In the genomic region with DNA sequence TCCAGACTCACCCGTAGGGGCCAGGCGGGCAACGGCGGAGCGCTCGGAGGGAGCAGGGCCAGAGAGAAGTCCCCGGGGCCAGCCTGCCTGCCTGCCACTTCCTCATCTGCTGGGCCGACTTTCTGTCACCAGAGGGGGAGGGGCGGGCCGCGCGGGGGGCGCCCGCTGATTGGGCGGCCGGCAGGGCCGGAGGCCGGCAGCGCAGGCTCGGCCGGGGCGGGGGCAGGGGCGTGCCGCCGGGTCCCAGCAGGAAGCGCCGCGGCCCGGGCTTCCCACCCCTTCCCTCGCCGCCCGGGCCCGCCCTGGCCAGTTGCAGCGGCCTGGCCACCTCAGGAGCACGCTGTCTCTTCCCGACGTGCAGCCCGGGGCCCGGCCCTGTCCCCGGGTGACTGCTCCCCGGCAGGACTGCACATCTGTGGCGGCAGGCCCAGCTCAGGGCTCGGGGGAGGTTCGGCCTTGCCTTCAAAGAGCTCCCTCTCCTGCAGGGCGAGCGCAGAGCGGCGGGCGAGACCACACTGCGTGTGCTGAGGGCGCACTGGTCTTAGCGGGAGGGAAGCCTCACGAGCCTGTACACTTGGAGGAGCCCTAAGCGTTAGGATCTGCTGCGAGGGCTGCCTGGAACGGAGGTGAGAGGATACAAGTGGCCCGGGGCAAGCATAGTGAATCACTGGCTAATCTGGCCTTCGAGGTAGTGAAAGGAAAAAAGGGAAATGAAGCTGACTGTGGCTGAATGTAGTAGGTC, we compare ENCODE assay signal across 1 cellular context.
TF ChIP-seq lines count a peak whose summit lies in the region.

A gene (minus strand): TSS at position 108 of the 742 bp plus-strand sequence. CDS start 2,402 bp downstream, outside the sequence.

TF ChIP-seq in K562, 482 proteins besides CTCF, POLR2A, EP300 and RAD21 (continued from another document and continues in another):
- TF ChIP-seq, protein P1, sequence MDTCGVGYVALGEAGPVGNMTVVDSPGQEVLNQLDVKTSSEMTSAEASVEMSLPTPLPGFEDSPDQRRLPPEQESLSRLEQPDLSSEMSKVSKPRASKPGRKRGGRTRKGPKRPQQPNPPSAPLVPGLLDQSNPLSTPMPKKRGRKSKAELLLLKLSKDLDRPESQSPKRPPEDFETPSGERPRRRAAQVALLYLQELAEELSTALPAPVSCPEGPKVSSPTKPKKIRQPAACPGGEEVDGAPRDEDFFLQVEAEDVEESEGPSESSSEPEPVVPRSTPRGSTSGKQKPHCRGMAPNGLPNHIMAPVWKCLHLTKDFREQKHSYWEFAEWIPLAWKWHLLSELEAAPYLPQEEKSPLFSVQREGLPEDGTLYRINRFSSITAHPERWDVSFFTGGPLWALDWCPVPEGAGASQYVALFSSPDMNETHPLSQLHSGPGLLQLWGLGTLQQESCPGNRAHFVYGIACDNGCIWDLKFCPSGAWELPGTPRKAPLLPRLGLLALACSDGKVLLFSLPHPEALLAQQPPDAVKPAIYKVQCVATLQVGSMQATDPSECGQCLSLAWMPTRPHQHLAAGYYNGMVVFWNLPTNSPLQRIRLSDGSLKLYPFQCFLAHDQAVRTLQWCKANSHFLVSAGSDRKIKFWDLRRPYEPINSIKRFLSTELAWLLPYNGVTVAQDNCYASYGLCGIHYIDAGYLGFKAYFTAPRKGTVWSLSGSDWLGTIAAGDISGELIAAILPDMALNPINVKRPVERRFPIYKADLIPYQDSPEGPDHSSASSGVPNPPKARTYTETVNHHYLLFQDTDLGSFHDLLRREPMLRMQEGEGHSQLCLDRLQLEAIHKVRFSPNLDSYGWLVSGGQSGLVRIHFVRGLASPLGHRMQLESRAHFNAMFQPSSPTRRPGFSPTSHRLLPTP (IDR thresholded peaks at IDR 0.05; ENCODE audit: borderline replicate concordance, extremely low read depth, insufficient read length) = no peak
- TF ChIP-seq TRIM28 (IDR thresholded peaks at IDR 0.05) (peak; percentile 63), OTX1 (CRISPR knock-in tag; IDR thresholded peaks at IDR 0.05) (peak; percentile 95), ZNF282 (CRISPR knock-in tag; IDR thresholded peaks at IDR 0.05) (0 out of 2 replicates have a peak, but pooled peaks have one; percentile 30), KDM1A (IDR thresholded peaks at IDR 0.05) (peak; percentile 58 to 75), CHD1 (IDR thresholded peaks at IDR 0.05; ENCODE audit: low read length) (peak; percentile 71), CBFB (CRISPR knock-in tag; IDR thresholded peaks at IDR 0.05) (peak; percentile 75; the same call in 1 of the 2 replicates), ZNF79 (CRISPR knock-in tag; IDR thresholded peaks at IDR 0.05; ENCODE audit: low read depth) (no peak), RB1 (IDR thresholded peaks at IDR 0.05; ENCODE audit: low read depth) (peak; percentile 81; the same call in 1 of the 2 replicates), ZNF76 (CRISPR knock-in tag; IDR thresholded peaks at IDR 0.05; ENCODE audit: borderline replicate concordance) (peak; percentile 90; the same call in 1 of the 2 replicates), DPF2 (IDR thresholded peaks at IDR 0.05) (peak; percentile 62), TEAD1 (CRISPR knock-in tag; IDR thresholded peaks at IDR 0.05) (peak; percentile 77 to 90), EGR1 (conservative IDR thresholded peaks at IDR 0.05) (no peak), SRSF7 (optimal IDR thresholded peaks at IDR 0.05; ENCODE audit: low read depth, low read length) (no peak), ESRRA (IDR thresholded peaks at IDR 0.05; ENCODE audit: borderline replicate concordance, low read depth) (peak; percentile 48; the same call in 1 of the 2 replicates), ZNF77 (CRISPR knock-in tag; IDR thresholded peaks at IDR 0.05) (no peak), KDM5B (IDR thresholded peaks at IDR 0.05; ENCODE audit: insufficient replicate concordance, low read depth, low read length) (peak; percentile 86), RNF2 (IDR thresholded peaks at IDR 0.05) (peak; percentile 89), TCF7L2 (IDR thresholded peaks at IDR 0.05; ENCODE audit: low read depth, low read length) (peak; percentile 46; the same call in 1 of the 2 replicates)
- TF ChIP-seq, protein P2, sequence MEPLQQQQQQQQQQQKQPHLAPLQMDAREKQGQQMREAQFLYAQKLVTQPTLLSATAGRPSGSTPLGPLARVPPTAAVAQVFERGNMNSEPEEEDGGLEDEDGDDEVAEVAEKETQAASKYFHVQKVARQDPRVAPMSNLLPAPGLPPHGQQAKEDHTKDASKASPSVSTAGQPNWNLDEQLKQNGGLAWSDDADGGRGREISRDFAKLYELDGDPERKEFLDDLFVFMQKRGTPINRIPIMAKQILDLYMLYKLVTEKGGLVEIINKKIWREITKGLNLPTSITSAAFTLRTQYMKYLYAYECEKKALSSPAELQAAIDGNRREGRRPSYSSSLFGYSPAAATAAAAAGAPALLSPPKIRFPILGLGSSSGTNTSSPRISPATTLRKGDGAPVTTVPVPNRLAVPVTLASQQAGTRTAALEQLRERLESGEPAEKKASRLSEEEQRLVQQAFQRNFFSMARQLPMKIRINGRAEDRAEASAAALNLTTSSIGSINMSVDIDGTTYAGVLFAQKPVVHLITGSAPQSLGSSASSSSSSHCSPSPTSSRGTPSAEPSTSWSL (CRISPR knock-in tag; IDR thresholded peaks at IDR 0.05; ENCODE audit: borderline replicate concordance) = peak; percentile 90; the same call in 1 of the 2 replicates
- TF ChIP-seq, protein P3, sequence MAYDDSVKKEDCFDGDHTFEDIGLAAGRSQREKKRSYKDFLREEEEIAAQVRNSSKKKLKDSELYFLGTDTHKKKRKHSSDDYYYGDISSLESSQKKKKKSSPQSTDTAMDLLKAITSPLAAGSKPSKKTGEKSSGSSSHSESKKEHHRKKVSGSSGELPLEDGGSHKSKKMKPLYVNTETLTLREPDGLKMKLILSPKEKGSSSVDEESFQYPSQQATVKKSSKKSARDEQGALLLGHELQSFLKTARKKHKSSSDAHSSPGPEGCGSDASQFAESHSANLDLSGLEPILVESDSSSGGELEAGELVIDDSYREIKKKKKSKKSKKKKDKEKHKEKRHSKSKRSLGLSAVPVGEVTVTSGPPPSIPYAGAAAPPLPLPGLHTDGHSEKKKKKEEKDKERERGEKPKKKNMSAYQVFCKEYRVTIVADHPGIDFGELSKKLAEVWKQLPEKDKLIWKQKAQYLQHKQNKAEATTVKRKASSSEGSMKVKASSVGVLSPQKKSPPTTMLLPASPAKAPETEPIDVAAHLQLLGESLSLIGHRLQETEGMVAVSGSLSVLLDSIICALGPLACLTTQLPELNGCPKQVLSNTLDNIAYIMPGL (CRISPR knock-in tag; IDR thresholded peaks at IDR 0.05) = peak; percentile 83; the same call in 1 of the 2 replicates
- TF ChIP-seq, protein P4, sequence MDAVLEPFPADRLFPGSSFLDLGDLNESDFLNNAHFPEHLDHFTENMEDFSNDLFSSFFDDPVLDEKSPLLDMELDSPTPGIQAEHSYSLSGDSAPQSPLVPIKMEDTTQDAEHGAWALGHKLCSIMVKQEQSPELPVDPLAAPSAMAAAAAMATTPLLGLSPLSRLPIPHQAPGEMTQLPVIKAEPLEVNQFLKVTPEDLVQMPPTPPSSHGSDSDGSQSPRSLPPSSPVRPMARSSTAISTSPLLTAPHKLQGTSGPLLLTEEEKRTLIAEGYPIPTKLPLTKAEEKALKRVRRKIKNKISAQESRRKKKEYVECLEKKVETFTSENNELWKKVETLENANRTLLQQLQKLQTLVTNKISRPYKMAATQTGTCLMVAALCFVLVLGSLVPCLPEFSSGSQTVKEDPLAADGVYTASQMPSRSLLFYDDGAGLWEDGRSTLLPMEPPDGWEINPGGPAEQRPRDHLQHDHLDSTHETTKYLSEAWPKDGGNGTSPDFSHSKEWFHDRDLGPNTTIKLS (IDR thresholded peaks at IDR 0.05; ENCODE audit: borderline replicate concordance, low read depth) = peak; percentile 74; the same call in 1 of the 2 replicates
- TF ChIP-seq, protein P5, sequence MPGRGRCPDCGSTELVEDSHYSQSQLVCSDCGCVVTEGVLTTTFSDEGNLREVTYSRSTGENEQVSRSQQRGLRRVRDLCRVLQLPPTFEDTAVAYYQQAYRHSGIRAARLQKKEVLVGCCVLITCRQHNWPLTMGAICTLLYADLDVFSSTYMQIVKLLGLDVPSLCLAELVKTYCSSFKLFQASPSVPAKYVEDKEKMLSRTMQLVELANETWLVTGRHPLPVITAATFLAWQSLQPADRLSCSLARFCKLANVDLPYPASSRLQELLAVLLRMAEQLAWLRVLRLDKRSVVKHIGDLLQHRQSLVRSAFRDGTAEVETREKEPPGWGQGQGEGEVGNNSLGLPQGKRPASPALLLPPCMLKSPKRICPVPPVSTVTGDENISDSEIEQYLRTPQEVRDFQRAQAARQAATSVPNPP (IDR thresholded peaks at IDR 0.05; ENCODE audit: borderline replicate concordance, insufficient read depth, insufficient read length) = no peak
- TF ChIP-seq, protein P6, sequence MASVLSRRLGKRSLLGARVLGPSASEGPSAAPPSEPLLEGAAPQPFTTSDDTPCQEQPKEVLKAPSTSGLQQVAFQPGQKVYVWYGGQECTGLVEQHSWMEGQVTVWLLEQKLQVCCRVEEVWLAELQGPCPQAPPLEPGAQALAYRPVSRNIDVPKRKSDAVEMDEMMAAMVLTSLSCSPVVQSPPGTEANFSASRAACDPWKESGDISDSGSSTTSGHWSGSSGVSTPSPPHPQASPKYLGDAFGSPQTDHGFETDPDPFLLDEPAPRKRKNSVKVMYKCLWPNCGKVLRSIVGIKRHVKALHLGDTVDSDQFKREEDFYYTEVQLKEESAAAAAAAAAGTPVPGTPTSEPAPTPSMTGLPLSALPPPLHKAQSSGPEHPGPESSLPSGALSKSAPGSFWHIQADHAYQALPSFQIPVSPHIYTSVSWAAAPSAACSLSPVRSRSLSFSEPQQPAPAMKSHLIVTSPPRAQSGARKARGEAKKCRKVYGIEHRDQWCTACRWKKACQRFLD (CRISPR knock-in tag; IDR thresholded peaks at IDR 0.05) = peak; percentile 70; the same call in 1 of the 2 replicates
- TF ChIP-seq, protein P7, sequence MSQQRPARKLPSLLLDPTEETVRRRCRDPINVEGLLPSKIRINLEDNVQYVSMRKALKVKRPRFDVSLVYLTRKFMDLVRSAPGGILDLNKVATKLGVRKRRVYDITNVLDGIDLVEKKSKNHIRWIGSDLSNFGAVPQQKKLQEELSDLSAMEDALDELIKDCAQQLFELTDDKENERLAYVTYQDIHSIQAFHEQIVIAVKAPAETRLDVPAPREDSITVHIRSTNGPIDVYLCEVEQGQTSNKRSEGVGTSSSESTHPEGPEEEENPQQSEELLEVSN (IDR thresholded peaks at IDR 0.05; ENCODE audit: borderline replicate concordance in 1 of 2, extremely low read depth in 1 of 2, insufficient read depth in 1 of 2, insufficient read length in 1 of 2, low read depth in 1 of 2, low read length in 1 of 2, poor library complexity in 1 of 2, severe bottlenecking in 1 of 2) = peak; percentile 89 to 94
- TF ChIP-seq, protein P8, sequence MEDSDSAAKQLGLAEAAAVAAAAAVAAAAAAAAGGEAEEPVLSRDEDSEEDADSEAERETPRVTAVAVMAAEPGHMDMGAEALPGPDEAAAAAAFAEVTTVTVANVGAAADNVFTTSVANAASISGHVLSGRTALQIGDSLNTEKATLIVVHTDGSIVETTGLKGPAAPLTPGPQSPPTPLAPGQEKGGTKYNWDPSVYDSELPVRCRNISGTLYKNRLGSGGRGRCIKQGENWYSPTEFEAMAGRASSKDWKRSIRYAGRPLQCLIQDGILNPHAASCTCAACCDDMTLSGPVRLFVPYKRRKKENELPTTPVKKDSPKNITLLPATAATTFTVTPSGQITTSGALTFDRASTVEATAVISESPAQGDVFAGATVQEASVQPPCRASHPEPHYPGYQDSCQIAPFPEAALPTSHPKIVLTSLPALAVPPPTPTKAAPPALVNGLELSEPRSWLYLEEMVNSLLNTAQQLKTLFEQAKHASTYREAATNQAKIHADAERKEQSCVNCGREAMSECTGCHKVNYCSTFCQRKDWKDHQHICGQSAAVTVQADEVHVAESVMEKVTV (CRISPR knock-in tag; IDR thresholded peaks at IDR 0.05) = peak; percentile 53; the same call in 1 of the 2 replicates
- TF ChIP-seq, protein P9, sequence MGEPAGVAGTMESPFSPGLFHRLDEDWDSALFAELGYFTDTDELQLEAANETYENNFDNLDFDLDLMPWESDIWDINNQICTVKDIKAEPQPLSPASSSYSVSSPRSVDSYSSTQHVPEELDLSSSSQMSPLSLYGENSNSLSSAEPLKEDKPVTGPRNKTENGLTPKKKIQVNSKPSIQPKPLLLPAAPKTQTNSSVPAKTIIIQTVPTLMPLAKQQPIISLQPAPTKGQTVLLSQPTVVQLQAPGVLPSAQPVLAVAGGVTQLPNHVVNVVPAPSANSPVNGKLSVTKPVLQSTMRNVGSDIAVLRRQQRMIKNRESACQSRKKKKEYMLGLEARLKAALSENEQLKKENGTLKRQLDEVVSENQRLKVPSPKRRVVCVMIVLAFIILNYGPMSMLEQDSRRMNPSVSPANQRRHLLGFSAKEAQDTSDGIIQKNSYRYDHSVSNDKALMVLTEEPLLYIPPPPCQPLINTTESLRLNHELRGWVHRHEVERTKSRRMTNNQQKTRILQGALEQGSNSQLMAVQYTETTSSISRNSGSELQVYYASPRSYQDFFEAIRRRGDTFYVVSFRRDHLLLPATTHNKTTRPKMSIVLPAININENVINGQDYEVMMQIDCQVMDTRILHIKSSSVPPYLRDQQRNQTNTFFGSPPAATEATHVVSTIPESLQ (CRISPR knock-in tag; IDR thresholded peaks at IDR 0.05) = peak; percentile 94
- TF ChIP-seq, protein P10, sequence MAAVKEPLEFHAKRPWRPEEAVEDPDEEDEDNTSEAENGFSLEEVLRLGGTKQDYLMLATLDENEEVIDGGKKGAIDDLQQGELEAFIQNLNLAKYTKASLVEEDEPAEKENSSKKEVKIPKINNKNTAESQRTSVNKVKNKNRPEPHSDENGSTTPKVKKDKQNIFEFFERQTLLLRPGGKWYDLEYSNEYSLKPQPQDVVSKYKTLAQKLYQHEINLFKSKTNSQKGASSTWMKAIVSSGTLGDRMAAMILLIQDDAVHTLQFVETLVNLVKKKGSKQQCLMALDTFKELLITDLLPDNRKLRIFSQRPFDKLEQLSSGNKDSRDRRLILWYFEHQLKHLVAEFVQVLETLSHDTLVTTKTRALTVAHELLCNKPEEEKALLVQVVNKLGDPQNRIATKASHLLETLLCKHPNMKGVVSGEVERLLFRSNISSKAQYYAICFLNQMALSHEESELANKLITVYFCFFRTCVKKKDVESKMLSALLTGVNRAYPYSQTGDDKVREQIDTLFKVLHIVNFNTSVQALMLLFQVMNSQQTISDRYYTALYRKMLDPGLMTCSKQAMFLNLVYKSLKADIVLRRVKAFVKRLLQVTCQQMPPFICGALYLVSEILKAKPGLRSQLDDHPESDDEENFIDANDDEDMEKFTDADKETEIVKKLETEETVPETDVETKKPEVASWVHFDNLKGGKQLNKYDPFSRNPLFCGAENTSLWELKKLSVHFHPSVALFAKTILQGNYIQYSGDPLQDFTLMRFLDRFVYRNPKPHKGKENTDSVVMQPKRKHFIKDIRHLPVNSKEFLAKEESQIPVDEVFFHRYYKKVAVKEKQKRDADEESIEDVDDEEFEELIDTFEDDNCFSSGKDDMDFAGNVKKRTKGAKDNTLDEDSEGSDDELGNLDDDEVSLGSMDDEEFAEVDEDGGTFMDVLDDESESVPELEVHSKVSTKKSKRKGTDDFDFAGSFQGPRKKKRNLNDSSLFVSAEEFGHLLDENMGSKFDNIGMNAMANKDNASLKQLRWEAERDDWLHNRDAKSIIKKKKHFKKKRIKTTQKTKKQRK (IDR thresholded peaks at IDR 0.05; ENCODE audit: borderline replicate concordance, low read depth, low read length) = no peak
